Comparison of ENCODE assay signal across 19 cellular contexts in genomic region chr12:38370311-38370710, GRCh38. TPM values are rescaled to one million over a fixed set of nuclear protein-coding genes. Genes with fewer than 3 reads are reported as not detected.
DNase-seq lines count a peak whose midpoint lies in the region; ATAC-seq and TF ChIP-seq lines count a peak whose summit lies in the region.
"Had no signal": no experiment of that assay in that cellular context is flagged by ENCODE, and none has a peak within 500 bp of the region (broad histone marks: within the 10 kb centered on the region; RNA-seq: fewer than 3 reads in every experiment).

No MANE protein-coding gene starts in this region.

- no peak overlapping the region for H3K9ac ChIP-seq in PC-3 (ENCODE audit: low read length)
- H3K9ac ChIP-seq: BLaER1 had no signal

- TF ChIP-seq CTCF in PC-3 (conservative IDR thresholded peaks at IDR 0.05; ENCODE audit: low read depth, low read length) (no peak), WTC11 (IDR thresholded peaks at IDR 0.05) (no peak)

- BruUV-seq in PC-3 (replicated peaks; lab: Mats Ljungman, UMichigan): no TSS peak

- H3K79me2 ChIP-seq in PC-3 (ENCODE audit: low read length): no peaks in the 10 kb centered on the region

- H3K27ac ChIP-seq in PC-3 (ENCODE audit: low read length): no peak overlapping the region
- H3K27ac ChIP-seq: BLaER1 had no signal

- H3K4me1 ChIP-seq in PC-3 (ENCODE audit: insufficient read depth, low read length): no peaks in the 10 kb centered on the region
- H3K4me1 ChIP-seq: BE2C, BLaER1, Caco-2 had no signal

- no peak overlapping the region for H3K4me2 ChIP-seq in PC-3 (ENCODE audit: low read length)
- H3K4me2 ChIP-seq: BLaER1 had no signal

- no peaks in the 10 kb centered on the region for H3K27me3 Mint-ChIP-seq in WTC11 (ENCODE audit: low read depth)
- H3K27me3 Mint-ChIP-seq: CD4-positive, alpha-beta memory T cell; CD4-positive, CD25-positive, alpha-beta regulatory T cell had no signal

- intact Hi-C loops in PC-3 (cut with micrococcal nuclease): no loop called here

- no peaks in the 10 kb centered on the region for H4K20me1 ChIP-seq in PC-3 (ENCODE audit: low read length)
- H4K20me1 ChIP-seq: BLaER1 had no signal

- DNase-seq in COLO829 (ENCODE audit: low spot score) (peak; percentile 66), PC-3 (peak; percentile 14), SK-MEL-5 (ENCODE audit: low read depth, low spot score) (peak; percentile 84), UCSD-AML1 (lab: John Stamatoyannopoulos, UW; ENCODE audit: unreplicated experiment) (no peak), WTC11 (ENCODE audit: low spot score) (no peak), NCI-H1694 (lab: John Stamatoyannopoulos, UW) (no peak)
- DNase-seq: 8988T; ACHN; BE2C; C1 segment of cervical spinal cord; Caco-2; Calu3; CD4-positive, alpha-beta memory T cell; CD4-positive, CD25-positive, alpha-beta regulatory T cell; CD8-positive, alpha-beta memory T cell; DMS79 treated with DMSO at 0.1 percent for 48 hours; GF-D8 had no signal

- peaks cover 9% of the 10 kb centered on the region; the same call in 1 of the 2 replicates for H3K9me3 Mint-ChIP-seq in WTC11

- H3K27ac Mint-ChIP-seq in WTC11: no peak overlapping the region
- H3K27ac Mint-ChIP-seq: CD4-positive, alpha-beta memory T cell; CD4-positive, CD25-positive, alpha-beta regulatory T cell; CD8-positive, alpha-beta memory T cell had no signal

- no peaks in the 10 kb centered on the region for H3K36me3 ChIP-seq in PC-3 (ENCODE audit: low read depth, low read length)
- H3K36me3 ChIP-seq: BE2C, BLaER1 had no signal

- no peaks in the 10 kb centered on the region for H3K36me3 Mint-ChIP-seq in WTC11
- H3K36me3 Mint-ChIP-seq: CD14-positive monocyte; CD4-positive, alpha-beta memory T cell; CD4-positive, CD25-positive, alpha-beta regulatory T cell; CD8-positive, alpha-beta memory T cell had no signal

- no peaks in the 10 kb centered on the region for H3K9me2 ChIP-seq in PC-3 (replicated peaks; ENCODE audit: low read length)

- no peaks in the 10 kb centered on the region for H3K27me3 ChIP-seq in PC-3 (ENCODE audit: low read length)
- H3K27me3 ChIP-seq: BE2C, BLaER1 had no signal

- H3K4me3 Mint-ChIP-seq in WTC11: no peak overlapping the region
- H3K4me3 Mint-ChIP-seq: CD14-positive monocyte; CD4-positive, alpha-beta memory T cell; CD4-positive, CD25-positive, alpha-beta regulatory T cell; CD8-positive, alpha-beta memory T cell had no signal

- H3K4me1 Mint-ChIP-seq in WTC11: peaks cover 3% of the 10 kb centered on the region
- H3K4me1 Mint-ChIP-seq: CD4-positive, alpha-beta memory T cell; CD4-positive, CD25-positive, alpha-beta regulatory T cell; CD8-positive, alpha-beta memory T cell had no signal

- H3K9me3 ChIP-seq in PC-3 (ENCODE audit: low read length): no peaks in the 10 kb centered on the region
- H3K9me3 ChIP-seq: BE2C, Caco-2 had no signal

- H3K4me3 ChIP-seq in PC-3 (ENCODE audit: low read length): no peak overlapping the region
- H3K4me3 ChIP-seq: BLaER1 had no signal

- H3F3A ChIP-seq in PC-3 (ENCODE audit: low read length, unreplicated experiment): no peaks in the 10 kb centered on the region

- in situ Hi-C loops in SK-MEL-5 (cut with HindIII; ENCODE audit: low pct_unique_long_range_greater_than_20kb, low sequenced_read_pairs): no loop called here

- POLR2A ChIA-PET in PC-3 (lab: Charles Lee; ENCODE audit: unreplicated experiment) (interaction anchor here (0.5 kb wide), 1 partner anchor 87 kb away, joined by 3 read pairs; no protein-coding TSS in a partner anchor), WTC11 (lab: Charles Lee) (no interaction called here)

- no peak for ATAC-seq in PC-3
- ATAC-seq in WTC11: no peak

- H2AFZ ChIP-seq in PC-3 (ENCODE audit: low read length): no peak overlapping the region

- CTCF ChIA-PET in PC-3 (lab: Charles Lee): no interaction called here
- CTCF ChIA-PET in WTC11 (lab: Charles Lee): no interaction called here

TF ChIP-seq in WTC11, 78 proteins besides CTCF, POLR2A, EP300 and RAD21:
- TF ChIP-seq MXD4 (CRISPR knock-in tag; IDR thresholded peaks at IDR 0.05; ENCODE audit: borderline replicate concordance) (no peak), FOXP4 (CRISPR knock-in tag; IDR thresholded peaks at IDR 0.05) (no peak), GABPB1 (CRISPR knock-in tag; IDR thresholded peaks at IDR 0.05) (no peak), FOXP1 (CRISPR knock-in tag; IDR thresholded peaks at IDR 0.05; ENCODE audit: borderline replicate concordance) (no peak)

RNA-seq across cellular contexts. Expression of gene ALG10B, which starts 53.7 kb away (rescaled TPM):
- 9.4 and 18.7 TPM in 2 replicates for total RNA-seq in PC-3 (2014; rRNA removed)
- total RNA-seq in SK-MEL-5 (2014; rRNA removed; shearing (Covaris generic)): 3.8 and 5.1 TPM in 2 replicates
- 8.3 and 9.9 TPM in 2 replicates for polyA plus RNA-seq in SK-MEL-5 (2015; cell fraction: cytosol; rRNA removed)
- polyA plus RNA-seq in SK-MEL-5 (2015; cell fraction: nucleus; rRNA removed): 15.6 and 21.6 TPM in 2 replicates
- 2.8 to 3.5 TPM (median 3.3 TPM) in 3 replicates for total RNA-seq in WTC11 (2021)

Comparison
In these comparisons a context has a peak if more than half of its experiments do, and no peak if none do; other contexts are left out.
1. DNase-seq: peak in COLO829 (single experiment), PC-3 (single experiment) and SK-MEL-5 (single experiment); none in UCSD-AML1 (single experiment), WTC11 (single experiment) and NCI-H1694 (single experiment).